Comparison of ENCODE assay signal across 21 cellular contexts in the genomic region with DNA sequence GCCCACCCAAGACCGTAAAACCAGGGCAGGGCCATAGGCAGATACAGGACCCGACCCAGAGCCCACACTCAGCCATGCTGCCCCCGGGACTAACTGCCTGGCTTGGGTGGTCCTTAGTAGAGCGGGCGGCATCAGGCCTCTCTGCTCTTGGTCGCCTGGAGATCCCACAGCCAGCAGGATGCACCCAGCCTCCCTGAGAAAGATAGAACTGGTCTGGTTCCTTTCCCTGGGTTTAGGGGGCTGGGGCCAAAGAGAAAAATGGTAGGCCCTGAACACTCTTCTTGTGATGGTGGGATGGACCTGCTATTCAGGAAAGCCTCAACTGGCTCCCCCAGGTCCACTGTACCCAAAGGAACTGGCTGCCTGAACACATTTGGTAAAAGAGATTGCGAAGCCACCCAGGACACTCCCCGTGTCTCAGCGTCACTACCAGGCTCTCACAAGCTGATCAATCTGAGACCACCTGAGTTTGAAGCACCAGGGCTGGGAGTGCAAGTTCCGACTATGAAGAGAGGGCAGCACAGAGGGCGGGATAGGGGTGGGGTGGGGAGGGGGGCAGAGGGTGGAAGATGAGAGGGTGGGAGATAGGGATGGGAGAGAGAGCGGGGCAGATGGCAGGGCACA.
DNase-seq lines count a peak whose midpoint lies in the region; ATAC-seq and TF ChIP-seq lines count a peak whose summit lies in the region.
"Had no signal": no experiment of that assay in that cellular context is flagged by ENCODE, and none has a peak within 500 bp of the region (broad histone marks: within the 10 kb centered on the region; RNA-seq: fewer than 3 reads in every experiment).

No MANE protein-coding gene starts in this region.

- POLR2A ChIA-PET in activated CD8-positive, alpha-beta T cell treated with anti-CD3 and anti-CD28 coated beads, Interleukin-2, amount 10 ng/mL, durations not matched to agents 7 days and 5 days (lab: Charles Lee): no interaction called here
- POLR2A ChIA-PET in activated CD8-positive, alpha-beta T cell treated with anti-CD3 and anti-CD28 coated beads for 36 hours (lab: Charles Lee): no interaction called here
- POLR2A ChIA-PET in CD4-positive, alpha-beta memory T cell (lab: Charles Lee; ENCODE audit: partially characterized antibody): no interaction called here

- DNase-seq in activated CD8-positive, alpha-beta T cell treated with anti-CD3 and anti-CD28 coated beads, Interleukin-2, amount 10 ng/mL, durations not matched to agents 7 days and 5 days: no peak
- DNase-seq in activated CD8-positive, alpha-beta T cell treated with anti-CD3 and anti-CD28 coated beads for 36 hours: no peak
- DNase-seq in type B pancreatic cell (ENCODE audit: extremely low spot score, unreplicated experiment) (no peak), midbrain (lab: John Stamatoyannopoulos, UW) (no peak), dorsolateral prefrontal cortex (no peak)
- no peak for DNase-seq in CD4-positive, alpha-beta memory T cell
- DNase-seq: ACHN, C1 segment of cervical spinal cord, IMR-90, NCI-H1105, NCI-H146, NCI-H2029, NCI-H2227 treated with DMSO at 0.1 percent for 48 hours, NCI-H510A, NCI-H748 treated with DMSO at 0.1 percent for 48 hours, SHP77 treated with DMSO at 0.1 percent for 48 hours had no signal

- H3K27ac Mint-ChIP-seq in activated CD8-positive, alpha-beta T cell treated with anti-CD3 and anti-CD28 coated beads, Interleukin-2, amount 10 ng/mL, durations not matched to agents 7 days and 5 days: peak overlapping the region; percentile 1
- no peak overlapping the region for H3K27ac Mint-ChIP-seq in activated CD8-positive, alpha-beta T cell treated with anti-CD3 and anti-CD28 coated beads for 36 hours
- H3K27ac Mint-ChIP-seq in type B pancreatic cell: peak overlapping the region; percentile 52
- no peak overlapping the region for H3K27ac Mint-ChIP-seq in CD4-positive, alpha-beta memory T cell

- H3K36me3 Mint-ChIP-seq in activated CD8-positive, alpha-beta T cell treated with anti-CD3 and anti-CD28 coated beads, Interleukin-2, amount 10 ng/mL, durations not matched to agents 7 days and 5 days (ENCODE audit: low read depth): peaks cover 8% of the 10 kb centered on the region
- H3K36me3 Mint-ChIP-seq in activated CD8-positive, alpha-beta T cell treated with anti-CD3 and anti-CD28 coated beads for 36 hours (ENCODE audit: low read depth): peaks cover 10% of the 10 kb centered on the region
- H3K36me3 Mint-ChIP-seq in type B pancreatic cell: peaks cover 4% of the 10 kb centered on the region
- H3K36me3 Mint-ChIP-seq in CD4-positive, alpha-beta memory T cell: no peaks in the 10 kb centered on the region

- H3K79me2 ChIP-seq in DOHH2 (ENCODE audit: control insufficient read depth, low read length): no peaks in the 10 kb centered on the region

- H3K4me3 ChIP-seq in DOHH2 (ENCODE audit: low read length) (no peak overlapping the region), iPS-18c (ENCODE audit: insufficient read depth, low read depth, low read length) (peak overlapping the region; percentile 20; the same call in 1 of the 2 replicates), dorsolateral prefrontal cortex (no peak overlapping the region)
- no peak overlapping the region for H3K4me3 ChIP-seq in CD4-positive, alpha-beta memory T cell (ENCODE audit: low read length in 2 of 2)

- H3K9me3 Mint-ChIP-seq in activated CD8-positive, alpha-beta T cell treated with anti-CD3 and anti-CD28 coated beads, Interleukin-2, amount 10 ng/mL, durations not matched to agents 7 days and 5 days (ENCODE audit: insufficient read depth): peaks cover 24% of the 10 kb centered on the region
- H3K9me3 Mint-ChIP-seq in activated CD8-positive, alpha-beta T cell treated with anti-CD3 and anti-CD28 coated beads for 36 hours: peaks cover 10% of the 10 kb centered on the region
- H3K9me3 Mint-ChIP-seq in type B pancreatic cell: peaks cover 6% of the 10 kb centered on the region
- H3K9me3 Mint-ChIP-seq in CD4-positive, alpha-beta memory T cell: peaks cover 0 to 9% (median 6%) of the 10 kb centered on the region in 8 donors

- H4K20me1 ChIP-seq in DOHH2 (ENCODE audit: control insufficient read depth, insufficient read depth, low read depth, low read length): no peaks in the 10 kb centered on the region

- ATAC-seq in activated CD8-positive, alpha-beta T cell treated with anti-CD3 and anti-CD28 coated beads, Interleukin-2, amount 10 ng/mL, durations not matched to agents 7 days and 5 days: no peak
- ATAC-seq in activated CD8-positive, alpha-beta T cell treated with anti-CD3 and anti-CD28 coated beads for 36 hours: no peak

- TF ChIP-seq CTCF in activated CD8-positive, alpha-beta T cell treated with anti-CD3 and anti-CD28 coated beads for 36 hours (IDR thresholded peaks at IDR 0.05): no peak
- TF ChIP-seq CTCF in DOHH2 (IDR thresholded peaks at IDR 0.05; ENCODE audit: low read depth, low read length, poor library complexity, severe bottlenecking) (no peak), type B pancreatic cell (conservative IDR thresholded peaks at IDR 0.05) (no peak), dorsolateral prefrontal cortex (IDR thresholded peaks at IDR 0.05 in 54 of 56, conservative IDR thresholded peaks at IDR 0.05 in 2 of 56; ENCODE audit: low read depth in 1 of 56, partially characterized antibody in 56 of 56) (no peak)

- intact Hi-C loops in activated CD8-positive, alpha-beta T cell treated with anti-CD3 and anti-CD28 coated beads for 36 hours (cut with micrococcal nuclease): no loop called here
- intact Hi-C loops in CD4-positive, alpha-beta memory T cell (cut with micrococcal nuclease): no loop called here
- intact Hi-C loops in dorsolateral prefrontal cortex (cut with DNase I): no loop called here

- H3K27me3 ChIP-seq in DOHH2 (ENCODE audit: control insufficient read depth, low read length) (no peaks in the 10 kb centered on the region), dorsolateral prefrontal cortex (peaks cover 0 to 3% (median 0%) of the 10 kb centered on the region in 45 donors)
- no peaks in the 10 kb centered on the region for H3K27me3 ChIP-seq in CD4-positive, alpha-beta memory T cell (ENCODE audit: insufficient read depth, low read length)

- H3K27ac ChIP-seq in DOHH2 (ENCODE audit: low read depth, low read length): peak overlapping the region; percentile 58
- H3K27ac ChIP-seq in CD4-positive, alpha-beta memory T cell (ENCODE audit: low read depth, low read length): no peak overlapping the region
- H3K27ac ChIP-seq in dorsolateral prefrontal cortex: no peak overlapping the region
- H3K27ac ChIP-seq: 22Rv1, KMS-11, RWPE1 had no signal

- H3K27me3 Mint-ChIP-seq in activated CD8-positive, alpha-beta T cell treated with anti-CD3 and anti-CD28 coated beads, Interleukin-2, amount 10 ng/mL, durations not matched to agents 7 days and 5 days (ENCODE audit: low read depth): no peaks in the 10 kb centered on the region
- H3K27me3 Mint-ChIP-seq in activated CD8-positive, alpha-beta T cell treated with anti-CD3 and anti-CD28 coated beads for 36 hours: no peaks in the 10 kb centered on the region
- H3K27me3 Mint-ChIP-seq in type B pancreatic cell: peaks cover 15% of the 10 kb centered on the region
- H3K27me3 Mint-ChIP-seq in CD4-positive, alpha-beta memory T cell: peaks cover 0 to 12% of the 10 kb centered on the region in 2 donors

- H3K4me3 Mint-ChIP-seq in activated CD8-positive, alpha-beta T cell treated with anti-CD3 and anti-CD28 coated beads, Interleukin-2, amount 10 ng/mL, durations not matched to agents 7 days and 5 days: no peak overlapping the region
- no peak overlapping the region for H3K4me3 Mint-ChIP-seq in activated CD8-positive, alpha-beta T cell treated with anti-CD3 and anti-CD28 coated beads for 36 hours
- no peak overlapping the region for H3K4me3 Mint-ChIP-seq in type B pancreatic cell
- no peak overlapping the region for H3K4me3 Mint-ChIP-seq in CD4-positive, alpha-beta memory T cell

- CTCF ChIA-PET in activated CD8-positive, alpha-beta T cell treated with anti-CD3 and anti-CD28 coated beads, Interleukin-2, amount 10 ng/mL, durations not matched to agents 7 days and 5 days (lab: Charles Lee): no interaction called here
- CTCF ChIA-PET in activated CD8-positive, alpha-beta T cell treated with anti-CD3 and anti-CD28 coated beads for 36 hours (lab: Charles Lee): no interaction called here
- CTCF ChIA-PET in CD4-positive, alpha-beta memory T cell (lab: Charles Lee; ENCODE audit: partially characterized antibody): no interaction called here

- H3K9me2 ChIP-seq in DOHH2 (replicated peaks; ENCODE audit: control insufficient read depth, low read length): no peaks in the 10 kb centered on the region

- H3K9me3 ChIP-seq in DOHH2 (ENCODE audit: control insufficient read depth, insufficient read depth, low read length) (peaks cover 47% of the 10 kb centered on the region; the same call in 1 of the 2 replicates), iPS-18c (ENCODE audit: control insufficient read depth, insufficient read depth, low read length) (peaks cover 52% of the 10 kb centered on the region)
- peaks cover 0 to 8% of the 10 kb centered on the region in 2 donors for H3K9me3 ChIP-seq in CD4-positive, alpha-beta memory T cell (ENCODE audit: control insufficient read depth in 1 of 2, low read length in 2 of 2)

- H3F3A ChIP-seq in DOHH2 (ENCODE audit: control insufficient read depth, insufficient read depth): no peaks in the 10 kb centered on the region

- peaks cover 25% of the 10 kb centered on the region for H3K4me1 Mint-ChIP-seq in activated CD8-positive, alpha-beta T cell treated with anti-CD3 and anti-CD28 coated beads, Interleukin-2, amount 10 ng/mL, durations not matched to agents 7 days and 5 days (ENCODE audit: low read depth)
- H3K4me1 Mint-ChIP-seq in activated CD8-positive, alpha-beta T cell treated with anti-CD3 and anti-CD28 coated beads for 36 hours (ENCODE audit: low read depth): peaks cover 47% of the 10 kb centered on the region
- H3K4me1 Mint-ChIP-seq in type B pancreatic cell (ENCODE audit: unreplicated experiment): peaks cover 11% of the 10 kb centered on the region
- H3K4me1 Mint-ChIP-seq in CD4-positive, alpha-beta memory T cell: peaks cover 0 to 7% (median 5%) of the 10 kb centered on the region in 4 donors

- H3K4me1 ChIP-seq in DOHH2 (ENCODE audit: control insufficient read depth, low read length): peaks cover 24% of the 10 kb centered on the region
- no peaks in the 10 kb centered on the region for H3K4me1 ChIP-seq in CD4-positive, alpha-beta memory T cell (ENCODE audit: insufficient read depth, low read length)

- H3K36me3 ChIP-seq in DOHH2 (ENCODE audit: control insufficient read depth, low read length): no peaks in the 10 kb centered on the region
- no peaks in the 10 kb centered on the region for H3K36me3 ChIP-seq in CD4-positive, alpha-beta memory T cell (ENCODE audit: insufficient read depth, low read length)

- H3K4me2 ChIP-seq in DOHH2 (ENCODE audit: low read length): no peak overlapping the region
- H3K4me2 ChIP-seq: KMS-11 had no signal

Comparison
In these comparisons a context has a peak if more than half of its experiments do, and no peak if none do; other contexts are left out.
1. H3K27ac Mint-ChIP-seq: peak in activated CD8-positive, alpha-beta T cell treated with anti-CD3 and anti-CD28 coated beads, Interleukin-2, amount 10 ng/mL, durations not matched to agents 7 days and 5 days (single experiment) and type B pancreatic cell (single experiment); none in activated CD8-positive, alpha-beta T cell treated with anti-CD3 and anti-CD28 coated beads for 36 hours (single experiment) and CD4-positive, alpha-beta memory T cell (0 of 7).